ENCODE assay signal across 1 cellular context in the genomic region with DNA sequence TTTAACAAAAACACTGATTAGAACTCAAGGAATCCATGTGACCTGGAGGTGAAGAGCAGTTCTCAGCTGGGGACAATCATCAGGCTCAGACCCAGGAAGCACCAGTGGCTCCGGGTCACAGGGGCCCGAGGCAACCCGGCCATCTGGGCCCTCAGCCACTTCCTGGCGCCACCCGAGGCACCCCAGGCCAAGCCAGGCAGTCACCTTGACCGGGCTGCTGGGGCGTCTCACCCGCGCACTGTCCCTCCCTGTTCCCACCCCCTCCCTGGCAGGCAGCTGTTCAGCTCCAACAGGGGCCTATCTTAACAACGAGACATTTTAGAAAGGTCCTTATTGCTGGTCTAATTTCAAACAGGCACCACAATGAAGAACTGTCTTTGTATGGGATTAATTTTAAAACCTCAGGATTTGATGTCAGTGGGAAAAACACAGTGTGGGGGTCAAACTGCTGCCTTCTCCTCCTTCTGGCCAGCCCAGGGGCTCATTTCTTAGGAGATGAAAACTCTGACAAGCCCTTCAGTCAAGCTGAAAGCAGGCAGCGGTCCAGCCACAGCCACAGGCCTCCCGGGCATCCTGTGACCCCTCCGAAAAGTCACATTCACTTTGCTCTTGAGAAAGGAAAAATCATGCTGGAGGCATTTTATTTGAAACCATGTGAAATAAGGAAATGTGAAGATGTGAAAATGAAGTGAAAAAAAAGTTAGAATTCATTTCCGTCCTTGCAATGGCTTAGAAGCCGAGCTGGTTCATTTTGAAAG.
TF ChIP-seq lines count a peak whose summit lies in the region.

No MANE protein-coding gene starts in this region.

TF ChIP-seq in H1, 55 proteins besides CTCF, POLR2A, EP300 and RAD21:
- TF ChIP-seq GTF2F1 (IDR thresholded peaks at IDR 0.05; ENCODE audit: borderline replicate concordance, low read depth, low read length) (no peak), HDAC6 (IDR thresholded peaks at IDR 0.05; ENCODE audit: low read depth, low read length) (no peak), BCL11A (IDR thresholded peaks at IDR 0.05; ENCODE audit: low read depth in 2 of 2, low read length in 2 of 2) (no peak), JUN (IDR thresholded peaks at IDR 0.05; ENCODE audit: low read depth, low read length) (no peak)
